ENCODE assay signal across 1 cellular context in the genomic region with DNA sequence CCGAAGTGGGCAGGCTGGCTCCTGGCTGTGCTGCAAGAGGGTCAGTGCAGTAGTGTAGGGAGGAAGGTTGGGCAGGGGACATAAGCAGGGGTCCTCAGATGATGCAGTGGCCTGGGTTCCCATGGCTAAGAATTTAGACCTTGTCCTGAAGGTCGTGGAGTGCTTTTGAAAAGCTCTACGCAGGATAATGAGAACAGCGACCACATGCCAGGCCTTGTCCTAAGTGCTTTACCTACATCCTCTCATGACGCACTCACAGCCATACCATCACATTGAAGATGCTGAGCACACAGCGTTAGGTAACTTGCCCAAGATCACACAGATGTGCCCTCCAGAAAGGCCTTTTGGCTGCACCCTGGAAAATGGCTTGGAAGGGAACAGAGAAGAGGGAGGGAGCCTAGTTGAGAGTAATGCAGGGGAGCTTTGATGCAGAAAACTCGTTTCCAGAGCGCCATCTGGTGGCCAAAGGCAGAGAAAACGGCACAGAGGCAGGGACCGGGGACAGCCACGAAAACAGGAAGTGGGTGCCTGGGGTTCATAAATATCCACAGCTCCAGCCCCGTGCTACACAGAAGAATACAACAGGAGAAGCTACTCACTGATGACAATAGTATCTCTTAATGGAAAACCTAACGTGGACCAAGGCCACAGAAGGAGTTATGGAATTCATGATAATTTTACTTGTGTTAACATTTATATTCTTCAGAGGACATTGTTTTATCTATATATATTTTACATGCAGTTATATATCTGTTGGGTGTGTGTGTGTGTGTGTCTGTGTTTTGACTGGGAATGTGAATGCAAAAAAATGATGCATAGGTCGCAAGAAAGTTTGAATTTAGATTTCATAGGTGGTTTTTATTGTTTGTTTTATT.
TF ChIP-seq lines count a peak whose summit lies in the region.

No MANE protein-coding gene starts in this region.

TF ChIP-seq in GM12878, 131 proteins besides CTCF, POLR2A, EP300 and RAD21 (continues in another document):
- no peak for TF ChIP-seq CHD1 (IDR thresholded peaks at IDR 0.05; ENCODE audit: low read depth, low read length)
- TF ChIP-seq MTA3 (IDR thresholded peaks at IDR 0.05; ENCODE audit: borderline replicate concordance, low read length), result no peak
- no peak for TF ChIP-seq NFXL1 (IDR thresholded peaks at IDR 0.05; ENCODE audit: borderline replicate concordance)
- no peak for TF ChIP-seq NR2C1 (IDR thresholded peaks at IDR 0.05)
- peak; percentile 60; the same call in 1 of the 2 replicates for TF ChIP-seq SMARCA5 (IDR thresholded peaks at IDR 0.05)
- TF ChIP-seq, protein P1, sequence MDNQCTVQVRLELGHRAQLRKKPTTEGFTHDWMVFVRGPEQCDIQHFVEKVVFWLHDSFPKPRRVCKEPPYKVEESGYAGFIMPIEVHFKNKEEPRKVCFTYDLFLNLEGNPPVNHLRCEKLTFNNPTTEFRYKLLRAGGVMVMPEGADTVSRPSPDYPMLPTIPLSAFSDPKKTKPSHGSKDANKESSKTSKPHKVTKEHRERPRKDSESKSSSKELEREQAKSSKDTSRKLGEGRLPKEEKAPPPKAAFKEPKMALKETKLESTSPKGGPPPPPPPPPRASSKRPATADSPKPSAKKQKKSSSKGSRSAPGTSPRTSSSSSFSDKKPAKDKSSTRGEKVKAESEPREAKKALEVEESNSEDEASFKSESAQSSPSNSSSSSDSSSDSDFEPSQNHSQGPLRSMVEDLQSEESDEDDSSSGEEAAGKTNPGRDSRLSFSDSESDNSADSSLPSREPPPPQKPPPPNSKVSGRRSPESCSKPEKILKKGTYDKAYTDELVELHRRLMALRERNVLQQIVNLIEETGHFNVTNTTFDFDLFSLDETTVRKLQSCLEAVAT (IDR thresholded peaks at IDR 0.05), result no peak
- TF ChIP-seq NRF1 (conservative IDR thresholded peaks at IDR 0.05; ENCODE audit: low read depth, low read length), result no peak
- TF ChIP-seq CREM (IDR thresholded peaks at IDR 0.05; ENCODE audit: low read depth), result no peak
- no peak for TF ChIP-seq EED (IDR thresholded peaks at IDR 0.05; ENCODE audit: low read depth)
- TF ChIP-seq, protein P2, sequence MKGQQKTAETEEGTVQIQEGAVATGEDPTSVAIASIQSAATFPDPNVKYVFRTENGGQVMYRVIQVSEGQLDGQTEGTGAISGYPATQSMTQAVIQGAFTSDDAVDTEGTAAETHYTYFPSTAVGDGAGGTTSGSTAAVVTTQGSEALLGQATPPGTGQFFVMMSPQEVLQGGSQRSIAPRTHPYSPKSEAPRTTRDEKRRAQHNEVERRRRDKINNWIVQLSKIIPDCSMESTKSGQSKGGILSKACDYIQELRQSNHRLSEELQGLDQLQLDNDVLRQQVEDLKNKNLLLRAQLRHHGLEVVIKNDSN (IDR thresholded peaks at IDR 0.05; ENCODE audit: borderline replicate concordance, extremely low read length, insufficient read depth, low read depth, low read length), result no peak
- TF ChIP-seq POLR2AphosphoS2 (IDR thresholded peaks at IDR 0.05; ENCODE audit: low read depth, low read length), result no peak
- no peak for TF ChIP-seq STAT1 (conservative IDR thresholded peaks at IDR 0.05)
- TF ChIP-seq MEF2B (IDR thresholded peaks at IDR 0.05; ENCODE audit: partially characterized antibody, poor library complexity, severe bottlenecking), result no peak
- TF ChIP-seq ZNF24 (IDR thresholded peaks at IDR 0.05), result no peak
- TF ChIP-seq YY1 (IDR thresholded peaks at IDR 0.05; ENCODE audit: low read depth, low read length), result peak; percentile 74
- TF ChIP-seq, protein P3, sequence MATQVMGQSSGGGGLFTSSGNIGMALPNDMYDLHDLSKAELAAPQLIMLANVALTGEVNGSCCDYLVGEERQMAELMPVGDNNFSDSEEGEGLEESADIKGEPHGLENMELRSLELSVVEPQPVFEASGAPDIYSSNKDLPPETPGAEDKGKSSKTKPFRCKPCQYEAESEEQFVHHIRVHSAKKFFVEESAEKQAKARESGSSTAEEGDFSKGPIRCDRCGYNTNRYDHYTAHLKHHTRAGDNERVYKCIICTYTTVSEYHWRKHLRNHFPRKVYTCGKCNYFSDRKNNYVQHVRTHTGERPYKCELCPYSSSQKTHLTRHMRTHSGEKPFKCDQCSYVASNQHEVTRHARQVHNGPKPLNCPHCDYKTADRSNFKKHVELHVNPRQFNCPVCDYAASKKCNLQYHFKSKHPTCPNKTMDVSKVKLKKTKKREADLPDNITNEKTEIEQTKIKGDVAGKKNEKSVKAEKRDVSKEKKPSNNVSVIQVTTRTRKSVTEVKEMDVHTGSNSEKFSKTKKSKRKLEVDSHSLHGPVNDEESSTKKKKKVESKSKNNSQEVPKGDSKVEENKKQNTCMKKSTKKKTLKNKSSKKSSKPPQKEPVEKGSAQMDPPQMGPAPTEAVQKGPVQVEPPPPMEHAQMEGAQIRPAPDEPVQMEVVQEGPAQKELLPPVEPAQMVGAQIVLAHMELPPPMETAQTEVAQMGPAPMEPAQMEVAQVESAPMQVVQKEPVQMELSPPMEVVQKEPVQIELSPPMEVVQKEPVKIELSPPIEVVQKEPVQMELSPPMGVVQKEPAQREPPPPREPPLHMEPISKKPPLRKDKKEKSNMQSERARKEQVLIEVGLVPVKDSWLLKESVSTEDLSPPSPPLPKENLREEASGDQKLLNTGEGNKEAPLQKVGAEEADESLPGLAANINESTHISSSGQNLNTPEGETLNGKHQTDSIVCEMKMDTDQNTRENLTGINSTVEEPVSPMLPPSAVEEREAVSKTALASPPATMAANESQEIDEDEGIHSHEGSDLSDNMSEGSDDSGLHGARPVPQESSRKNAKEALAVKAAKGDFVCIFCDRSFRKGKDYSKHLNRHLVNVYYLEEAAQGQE (IDR thresholded peaks at IDR 0.05; ENCODE audit: low read depth, low read length), result no peak
- TF ChIP-seq, protein P4, sequence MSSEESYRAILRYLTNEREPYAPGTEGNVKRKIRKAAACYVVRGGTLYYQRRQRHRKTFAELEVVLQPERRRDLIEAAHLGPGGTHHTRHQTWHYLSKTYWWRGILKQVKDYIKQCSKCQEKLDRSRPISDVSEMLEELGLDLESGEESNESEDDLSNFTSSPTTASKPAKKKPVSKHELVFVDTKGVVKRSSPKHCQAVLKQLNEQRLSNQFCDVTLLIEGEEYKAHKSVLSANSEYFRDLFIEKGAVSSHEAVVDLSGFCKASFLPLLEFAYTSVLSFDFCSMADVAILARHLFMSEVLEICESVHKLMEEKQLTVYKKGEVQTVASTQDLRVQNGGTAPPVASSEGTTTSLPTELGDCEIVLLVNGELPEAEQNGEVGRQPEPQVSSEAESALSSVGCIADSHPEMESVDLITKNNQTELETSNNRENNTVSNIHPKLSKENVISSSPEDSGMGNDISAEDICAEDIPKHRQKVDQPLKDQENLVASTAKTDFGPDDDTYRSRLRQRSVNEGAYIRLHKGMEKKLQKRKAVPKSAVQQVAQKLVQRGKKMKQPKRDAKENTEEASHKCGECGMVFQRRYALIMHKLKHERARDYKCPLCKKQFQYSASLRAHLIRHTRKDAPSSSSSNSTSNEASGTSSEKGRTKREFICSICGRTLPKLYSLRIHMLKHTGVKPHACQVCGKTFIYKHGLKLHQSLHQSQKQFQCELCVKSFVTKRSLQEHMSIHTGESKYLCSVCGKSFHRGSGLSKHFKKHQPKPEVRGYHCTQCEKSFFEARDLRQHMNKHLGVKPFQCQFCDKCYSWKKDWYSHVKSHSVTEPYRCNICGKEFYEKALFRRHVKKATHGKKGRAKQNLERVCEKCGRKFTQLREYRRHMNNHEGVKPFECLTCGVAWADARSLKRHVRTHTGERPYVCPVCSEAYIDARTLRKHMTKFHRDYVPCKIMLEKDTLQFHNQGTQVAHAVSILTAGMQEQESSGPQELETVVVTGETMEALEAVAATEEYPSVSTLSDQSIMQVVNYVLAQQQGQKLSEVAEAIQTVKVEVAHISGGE (CRISPR knock-in tag; IDR thresholded peaks at IDR 0.05), result no peak
- peak; percentile 46; the same call in 1 of the 2 replicates for TF ChIP-seq RUNX3 (IDR thresholded peaks at IDR 0.05; ENCODE audit: low read length)
- no peak for TF ChIP-seq ZNF622 (IDR thresholded peaks at IDR 0.05)
- peak; percentile 94 for TF ChIP-seq SMC3 (IDR thresholded peaks at IDR 0.05; ENCODE audit: borderline replicate concordance, low read length)
- no peak for TF ChIP-seq JUND (IDR thresholded peaks at IDR 0.05; ENCODE audit: low read depth, low read length)
- TF ChIP-seq, protein P5, sequence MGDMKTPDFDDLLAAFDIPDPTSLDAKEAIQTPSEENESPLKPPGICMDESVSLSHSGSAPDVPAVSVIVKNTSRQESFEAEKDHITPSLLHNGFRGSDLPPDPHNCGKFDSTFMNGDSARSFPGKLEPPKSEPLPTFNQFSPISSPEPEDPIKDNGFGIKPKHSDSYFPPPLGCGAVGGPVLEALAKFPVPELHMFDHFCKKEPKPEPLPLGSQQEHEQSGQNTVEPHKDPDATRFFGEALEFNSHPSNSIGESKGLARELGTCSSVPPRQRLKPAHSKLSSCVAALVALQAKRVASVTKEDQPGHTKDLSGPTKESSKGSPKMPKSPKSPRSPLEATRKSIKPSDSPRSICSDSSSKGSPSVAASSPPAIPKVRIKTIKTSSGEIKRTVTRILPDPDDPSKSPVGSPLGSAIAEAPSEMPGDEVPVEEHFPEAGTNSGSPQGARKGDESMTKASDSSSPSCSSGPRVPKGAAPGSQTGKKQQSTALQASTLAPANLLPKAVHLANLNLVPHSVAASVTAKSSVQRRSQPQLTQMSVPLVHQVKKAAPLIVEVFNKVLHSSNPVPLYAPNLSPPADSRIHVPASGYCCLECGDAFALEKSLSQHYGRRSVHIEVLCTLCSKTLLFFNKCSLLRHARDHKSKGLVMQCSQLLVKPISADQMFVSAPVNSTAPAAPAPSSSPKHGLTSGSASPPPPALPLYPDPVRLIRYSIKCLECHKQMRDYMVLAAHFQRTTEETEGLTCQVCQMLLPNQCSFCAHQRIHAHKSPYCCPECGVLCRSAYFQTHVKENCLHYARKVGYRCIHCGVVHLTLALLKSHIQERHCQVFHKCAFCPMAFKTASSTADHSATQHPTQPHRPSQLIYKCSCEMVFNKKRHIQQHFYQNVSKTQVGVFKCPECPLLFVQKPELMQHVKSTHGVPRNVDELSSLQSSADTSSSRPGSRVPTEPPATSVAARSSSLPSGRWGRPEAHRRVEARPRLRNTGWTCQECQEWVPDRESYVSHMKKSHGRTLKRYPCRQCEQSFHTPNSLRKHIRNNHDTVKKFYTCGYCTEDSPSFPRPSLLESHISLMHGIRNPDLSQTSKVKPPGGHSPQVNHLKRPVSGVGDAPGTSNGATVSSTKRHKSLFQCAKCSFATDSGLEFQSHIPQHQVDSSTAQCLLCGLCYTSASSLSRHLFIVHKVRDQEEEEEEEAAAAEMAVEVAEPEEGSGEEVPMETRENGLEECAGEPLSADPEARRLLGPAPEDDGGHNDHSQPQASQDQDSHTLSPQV (IDR thresholded peaks at IDR 0.05), result no peak
- TF ChIP-seq ZNF274 (IDR thresholded peaks at IDR 0.05; ENCODE audit: insufficient read depth, insufficient read length), result no peak
- TF ChIP-seq SPI1 (IDR thresholded peaks at IDR 0.05; ENCODE audit: borderline replicate concordance, insufficient read depth, low read depth, low read length), result peak; percentile 99
- TF ChIP-seq ZSCAN29 (IDR thresholded peaks at IDR 0.05), result no peak
- TF ChIP-seq CHD4 (IDR thresholded peaks at IDR 0.05), result no peak
- TF ChIP-seq, protein P6, sequence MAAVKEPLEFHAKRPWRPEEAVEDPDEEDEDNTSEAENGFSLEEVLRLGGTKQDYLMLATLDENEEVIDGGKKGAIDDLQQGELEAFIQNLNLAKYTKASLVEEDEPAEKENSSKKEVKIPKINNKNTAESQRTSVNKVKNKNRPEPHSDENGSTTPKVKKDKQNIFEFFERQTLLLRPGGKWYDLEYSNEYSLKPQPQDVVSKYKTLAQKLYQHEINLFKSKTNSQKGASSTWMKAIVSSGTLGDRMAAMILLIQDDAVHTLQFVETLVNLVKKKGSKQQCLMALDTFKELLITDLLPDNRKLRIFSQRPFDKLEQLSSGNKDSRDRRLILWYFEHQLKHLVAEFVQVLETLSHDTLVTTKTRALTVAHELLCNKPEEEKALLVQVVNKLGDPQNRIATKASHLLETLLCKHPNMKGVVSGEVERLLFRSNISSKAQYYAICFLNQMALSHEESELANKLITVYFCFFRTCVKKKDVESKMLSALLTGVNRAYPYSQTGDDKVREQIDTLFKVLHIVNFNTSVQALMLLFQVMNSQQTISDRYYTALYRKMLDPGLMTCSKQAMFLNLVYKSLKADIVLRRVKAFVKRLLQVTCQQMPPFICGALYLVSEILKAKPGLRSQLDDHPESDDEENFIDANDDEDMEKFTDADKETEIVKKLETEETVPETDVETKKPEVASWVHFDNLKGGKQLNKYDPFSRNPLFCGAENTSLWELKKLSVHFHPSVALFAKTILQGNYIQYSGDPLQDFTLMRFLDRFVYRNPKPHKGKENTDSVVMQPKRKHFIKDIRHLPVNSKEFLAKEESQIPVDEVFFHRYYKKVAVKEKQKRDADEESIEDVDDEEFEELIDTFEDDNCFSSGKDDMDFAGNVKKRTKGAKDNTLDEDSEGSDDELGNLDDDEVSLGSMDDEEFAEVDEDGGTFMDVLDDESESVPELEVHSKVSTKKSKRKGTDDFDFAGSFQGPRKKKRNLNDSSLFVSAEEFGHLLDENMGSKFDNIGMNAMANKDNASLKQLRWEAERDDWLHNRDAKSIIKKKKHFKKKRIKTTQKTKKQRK (IDR thresholded peaks at IDR 0.05; ENCODE audit: low read depth, low read length), result no peak
- TF ChIP-seq ESRRA (IDR thresholded peaks at IDR 0.05; ENCODE audit: low read length), result no peak
- TF ChIP-seq IKZF1 (conservative IDR thresholded peaks at IDR 0.05), result peak; percentile 22; the same call in 1 of the 2 replicates
- TF ChIP-seq, protein P7, sequence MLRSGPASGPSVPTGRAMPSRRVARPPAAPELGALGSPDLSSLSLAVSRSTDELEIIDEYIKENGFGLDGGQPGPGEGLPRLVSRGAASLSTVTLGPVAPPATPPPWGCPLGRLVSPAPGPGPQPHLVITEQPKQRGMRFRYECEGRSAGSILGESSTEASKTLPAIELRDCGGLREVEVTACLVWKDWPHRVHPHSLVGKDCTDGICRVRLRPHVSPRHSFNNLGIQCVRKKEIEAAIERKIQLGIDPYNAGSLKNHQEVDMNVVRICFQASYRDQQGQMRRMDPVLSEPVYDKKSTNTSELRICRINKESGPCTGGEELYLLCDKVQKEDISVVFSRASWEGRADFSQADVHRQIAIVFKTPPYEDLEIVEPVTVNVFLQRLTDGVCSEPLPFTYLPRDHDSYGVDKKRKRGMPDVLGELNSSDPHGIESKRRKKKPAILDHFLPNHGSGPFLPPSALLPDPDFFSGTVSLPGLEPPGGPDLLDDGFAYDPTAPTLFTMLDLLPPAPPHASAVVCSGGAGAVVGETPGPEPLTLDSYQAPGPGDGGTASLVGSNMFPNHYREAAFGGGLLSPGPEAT (IDR thresholded peaks at IDR 0.05; ENCODE audit: low read depth), result peak; percentile 35; the same call in 1 of the 2 replicates
- TF ChIP-seq SREBF1 (IDR thresholded peaks at IDR 0.05; ENCODE audit: low read length), result no peak
- no peak for TF ChIP-seq CREB1 (IDR thresholded peaks at IDR 0.05; ENCODE audit: low read depth)
- no peak for TF ChIP-seq RB1 (IDR thresholded peaks at IDR 0.05; ENCODE audit: borderline replicate concordance)
- TF ChIP-seq, protein P8, sequence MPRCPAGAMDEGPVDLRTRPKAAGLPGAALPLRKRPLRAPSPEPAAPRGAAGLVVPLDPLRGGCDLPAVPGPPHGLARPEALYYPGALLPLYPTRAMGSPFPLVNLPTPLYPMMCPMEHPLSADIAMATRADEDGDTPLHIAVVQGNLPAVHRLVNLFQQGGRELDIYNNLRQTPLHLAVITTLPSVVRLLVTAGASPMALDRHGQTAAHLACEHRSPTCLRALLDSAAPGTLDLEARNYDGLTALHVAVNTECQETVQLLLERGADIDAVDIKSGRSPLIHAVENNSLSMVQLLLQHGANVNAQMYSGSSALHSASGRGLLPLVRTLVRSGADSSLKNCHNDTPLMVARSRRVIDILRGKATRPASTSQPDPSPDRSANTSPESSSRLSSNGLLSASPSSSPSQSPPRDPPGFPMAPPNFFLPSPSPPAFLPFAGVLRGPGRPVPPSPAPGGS (IDR thresholded peaks at IDR 0.05; ENCODE audit: borderline replicate concordance, insufficient read depth, low read depth, low read length, poor library complexity, severe bottlenecking), result no peak
- TF ChIP-seq ETV6 (conservative IDR thresholded peaks at IDR 0.05 in 1 of 2, IDR thresholded peaks at IDR 0.05 in 1 of 2; ENCODE audit: borderline replicate concordance in 1 of 2, low read depth in 1 of 2), result no peak
- no peak for TF ChIP-seq SUZ12 (IDR thresholded peaks at IDR 0.05; ENCODE audit: unreplicated experiment)
